Comparison of ENCODE assay signal across 26 cellular contexts in the genomic region with DNA sequence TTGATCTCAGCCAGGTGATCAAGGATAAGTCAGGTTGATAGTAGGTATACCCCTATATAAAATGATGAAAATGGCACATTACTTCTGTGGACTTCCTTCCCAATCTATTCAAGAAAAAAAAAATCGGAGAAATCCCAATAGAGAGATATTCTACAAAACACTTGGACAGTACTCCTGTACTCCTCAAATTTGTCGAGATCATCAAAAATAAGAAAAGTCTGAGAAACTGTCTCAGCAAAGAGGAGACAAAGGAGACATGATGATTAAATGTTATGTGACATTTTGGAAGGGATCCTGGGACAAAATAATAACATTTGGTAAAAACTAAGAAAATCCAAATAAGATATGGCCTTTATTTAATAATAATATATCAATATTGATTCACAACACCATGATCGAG.
DNase-seq lines count a peak whose midpoint lies in the region; ATAC-seq, FAIRE-seq and TF ChIP-seq lines count a peak whose summit lies in the region.
"Had no signal": no experiment of that assay in that cellular context is flagged by ENCODE, and none has a peak within 500 bp of the region (broad histone marks: within the 10 kb centered on the region; RNA-seq: fewer than 3 reads in every experiment).

No MANE protein-coding gene starts in this region.

- H3K79me2 ChIP-seq in HepG2 (ENCODE audit: insufficient read depth, low read length): no peaks in the 10 kb centered on the region
- no peaks in the 10 kb centered on the region for H3K79me2 ChIP-seq in Karpas-422 (ENCODE audit: low read length)
- H3K79me2 ChIP-seq in K562 (ENCODE audit: control insufficient read depth, insufficient read depth, low read length): no peaks in the 10 kb centered on the region

- H3K4me2 ChIP-seq in HepG2 (ENCODE audit: low read depth, low read length) (no peak overlapping the region), Karpas-422 (ENCODE audit: low read depth, low read length, poor library complexity, severe bottlenecking) (no peak overlapping the region), K562 (ENCODE audit: insufficient read depth, low read length) (no peak overlapping the region)
- H3K4me2 ChIP-seq: BLaER1 had no signal

- no peaks in the 10 kb centered on the region for H3K9me1 ChIP-seq in K562 (ENCODE audit: control insufficient read depth, insufficient read depth, low read length)

- no peak for DNase-seq in HepG2 (ENCODE audit: low spot score)
- no peak for DNase-seq in right lobe of liver
- DNase-seq in Karpas-422: peak; percentile 29
- DNase-seq in K562 (ENCODE audit: extremely low read depth in 1 of 4, low spot score in 3 of 4): no peak
- DNase-seq in NCI-H2029 treated with DMSO at 0.1 percent for 48 hours (lab: John Stamatoyannopoulos, UW): no peak
- no peak for DNase-seq in effector CD4-positive, alpha-beta T cell
- DNase-seq: ACHN; BE2C; C1 segment of cervical spinal cord; CD4-positive, alpha-beta memory T cell; CD4-positive, CD25-positive, alpha-beta regulatory T cell; CD8-positive, alpha-beta memory T cell; COR-L47; DMS 273 treated with DMSO at 0.1 percent for 48 hours; DMS153; DMS53; DMS79; DND-41; EL; GDM1 had no signal

- H3K9me2 ChIP-seq in Karpas-422 (replicated peaks; ENCODE audit: insufficient read depth, low read length): 0 out of 2 replicates have a peak, but pooled peaks cover 4% of the 10 kb centered on the region

- H3K9ac ChIP-seq in HepG2 (ENCODE audit: insufficient read depth, low read depth, low read length): no peak overlapping the region
- H3K9ac ChIP-seq in Karpas-422 (ENCODE audit: low read length): no peak overlapping the region
- H3K9ac ChIP-seq in K562 (ENCODE audit: insufficient read depth in 1 of 2, low read depth in 2 of 2, low read length in 2 of 2): no peak overlapping the region
- H3K9ac ChIP-seq: BLaER1 had no signal

- no TSS peak for BruUV-seq in HepG2 (replicated peaks; lab: Mats Ljungman, UMichigan)
- BruUV-seq in K562 (replicated peaks; lab: Mats Ljungman, UMichigan): no TSS peak

- intact Hi-C loops in HepG2 (cut with micrococcal nuclease; ENCODE audit: unreplicated experiment) (no loop called here), right lobe of liver (cut with DNase I) (no loop called here), K562 (cut with micrococcal nuclease) (no loop called here)

- H3K27me3 ChIP-seq in HepG2 (ENCODE audit: control insufficient read depth in 1 of 2, insufficient read depth in 2 of 2, low read length in 2 of 2) (no peaks in the 10 kb centered on the region), right lobe of liver (no peaks in the 10 kb centered on the region), Karpas-422 (ENCODE audit: low read length) (no peaks in the 10 kb centered on the region), K562 (ENCODE audit: control insufficient read depth in 2 of 2, insufficient read depth in 2 of 2, low read length in 2 of 2) (no peaks in the 10 kb centered on the region)
- H3K27me3 ChIP-seq: BE2C, BLaER1 had no signal

- WGBS in HepG2 (ENCODE audit: low lambda C conversion rate): 2% methylated on average over 3 of the region's 3 CpGs
- 68% methylated on average over 3 of the region's 3 CpGs for WGBS in right lobe of liver (ENCODE audit: insufficient coverage, low coverage, low lambda C conversion rate, missing lambda C conversion rate)
- WGBS in K562 (ENCODE audit: insufficient coverage, low coverage, missing lambda C conversion rate): 0% methylated on average over 3 of the region's 3 CpGs

- no peak overlapping the region for H2AFZ ChIP-seq in HepG2 (ENCODE audit: low read length)
- no peak overlapping the region for H2AFZ ChIP-seq in Karpas-422 (ENCODE audit: low read length)
- H2AFZ ChIP-seq in K562 (ENCODE audit: low read depth, low read length): no peak overlapping the region

- ATAC-seq in HepG2: no peak
- ATAC-seq in right lobe of liver: no peak
- no peak for ATAC-seq in K562
- ATAC-seq in HG03571 (IDR thresholded peaks at IDR 0.05; ENCODE audit: unreplicated experiment): no peak
- ATAC-seq: GM12878 had no signal

- H3K4me1 ChIP-seq in HepG2 (ENCODE audit: insufficient read depth, low read length) (no peaks in the 10 kb centered on the region), right lobe of liver (no peaks in the 10 kb centered on the region), Karpas-422 (ENCODE audit: low read length) (no peaks in the 10 kb centered on the region), K562 (replicated peaks in 1 of 2; ENCODE audit: control insufficient read depth in 2 of 2, insufficient read depth in 2 of 2, low read length in 2 of 2) (no peaks in the 10 kb centered on the region)
- H3K4me1 ChIP-seq: BE2C had no signal

- in situ Hi-C loops in HepG2 (cut with HindIII; ENCODE audit: extremely low pct_ligation_motif_present, low pct_unique_long_range_greater_than_20kb) (no loop called here), K562 (cut with MboI) (no loop called here)

- H4K20me1 ChIP-seq in HepG2 (ENCODE audit: insufficient read depth, low read length) (no peaks in the 10 kb centered on the region), Karpas-422 (ENCODE audit: insufficient read depth, low read depth, low read length) (no peaks in the 10 kb centered on the region), K562 (replicated peaks; ENCODE audit: control insufficient read depth, insufficient read depth, low read length) (no peaks in the 10 kb centered on the region)
- H4K20me1 ChIP-seq: BLaER1 had no signal

- TF ChIP-seq POLR2A in HepG2 (IDR thresholded peaks at IDR 0.05; ENCODE audit: insufficient read depth in 1 of 2, low read depth in 2 of 2, low read length in 2 of 2): no peak
- no peak for TF ChIP-seq POLR2A in right lobe of liver (IDR thresholded peaks at IDR 0.05)
- TF ChIP-seq POLR2A in K562 (conservative IDR thresholded peaks at IDR 0.05): no peak

- H3K9me3 ChIP-seq in HepG2 (ENCODE audit: low read length): no peaks in the 10 kb centered on the region
- no peaks in the 10 kb centered on the region for H3K9me3 ChIP-seq in right lobe of liver
- H3K9me3 ChIP-seq in Karpas-422 (ENCODE audit: low read length): no peaks in the 10 kb centered on the region
- H3K9me3 ChIP-seq in K562 (replicated peaks; ENCODE audit: control insufficient read depth, insufficient read depth, low read depth, low read length): no peaks in the 10 kb centered on the region
- H3K9me3 ChIP-seq: BE2C had no signal

- no peak overlapping the region for H3K4me3 ChIP-seq in HepG2 (replicated peaks in 1 of 3; ENCODE audit: insufficient read depth in 1 of 3, low read depth in 2 of 3, low read length in 3 of 3)
- H3K4me3 ChIP-seq in right lobe of liver: no peak overlapping the region
- H3K4me3 ChIP-seq in Karpas-422 (ENCODE audit: low read length): no peak overlapping the region
- H3K4me3 ChIP-seq in K562: no peak overlapping the region
- H3K4me3 ChIP-seq: BLaER1, GM12878 had no signal

- CTCF ChIA-PET in HepG2 (lab: Yijun Ruan, JAX; ENCODE audit: low intra/inter-chr PET ratio, low total read pairs): no interaction called here
- CTCF ChIA-PET in K562 (lab: Yijun Ruan, JAX; ENCODE audit: low intra/inter-chr PET ratio): no interaction called here

- TF ChIP-seq CTCF in HepG2 (CRISPR knock-in tag; IDR thresholded peaks at IDR 0.05) (no peak), right lobe of liver (IDR thresholded peaks at IDR 0.05) (no peak), K562 (IDR thresholded peaks at IDR 0.05 in 2 of 3, conservative IDR thresholded peaks at IDR 0.05 in 1 of 3; ENCODE audit: insufficient read depth in 2 of 3, low read depth in 1 of 3, low read length in 3 of 3) (no peak)

- no peak for TF ChIP-seq RAD21 in HepG2 (CRISPR knock-in tag; IDR thresholded peaks at IDR 0.05)
- TF ChIP-seq RAD21 in K562 (CRISPR knock-in tag; conservative IDR thresholded peaks at IDR 0.05 in 1 of 2, IDR thresholded peaks at IDR 0.05 in 1 of 2): no peak

- H3K36me3 ChIP-seq in HepG2 (replicated peaks in 1 of 2; ENCODE audit: control insufficient read depth in 1 of 2, insufficient read depth in 2 of 2, low read length in 2 of 2) (no peaks in the 10 kb centered on the region), right lobe of liver (no peaks in the 10 kb centered on the region), Karpas-422 (ENCODE audit: insufficient read depth, low read length) (no peaks in the 10 kb centered on the region), K562 (ENCODE audit: control insufficient read depth, insufficient read depth, low read length) (no peaks in the 10 kb centered on the region)
- H3K36me3 ChIP-seq: BE2C, BLaER1 had no signal

- POLR2A ChIA-PET in HepG2 (lab: Yijun Ruan, JAX): no interaction called here
- POLR2A ChIA-PET in K562 (lab: Yijun Ruan, JAX): no interaction called here

- H3K27ac ChIP-seq in HepG2 (ENCODE audit: extremely low read length, insufficient read depth, low read length) (no peak overlapping the region), right lobe of liver (no peak overlapping the region), Karpas-422 (ENCODE audit: low read length) (no peak overlapping the region), K562 (ENCODE audit: extremely low read depth, low read depth, low read length) (no peak overlapping the region)
- H3K27ac ChIP-seq: 22Rv1, BLaER1 had no signal

- FAIRE-seq in HepG2 (lab: Jason Lieb, UNC) (no peak), K562 (lab: Jason Lieb, UNC) (no peak)
- FAIRE-seq: GM12878, GM12892, GM19239 had no signal

- TF ChIP-seq EP300 in HepG2 (IDR thresholded peaks at IDR 0.05; ENCODE audit: low read depth in 2 of 2, low read length in 2 of 2) (no peak), HepG2 (CRISPR knock-in tag; IDR thresholded peaks at IDR 0.05; ENCODE audit: borderline replicate concordance) (no peak), K562 (IDR thresholded peaks at IDR 0.05; ENCODE audit: low read length) (no peak)

TF ChIP-seq in HepG2, 621 proteins besides CTCF, POLR2A, EP300 and RAD21 (continues in another document):
- TF ChIP-seq MAFK (conservative IDR thresholded peaks at IDR 0.05 in 1 of 2, IDR thresholded peaks at IDR 0.05 in 1 of 2; ENCODE audit: low read length in 2 of 2): peak; percentile 77 to 79
- peak; percentile 73 for TF ChIP-seq MAFF (IDR thresholded peaks at IDR 0.05; ENCODE audit: low read depth, low read length)

TF ChIP-seq in K562, 482 proteins besides CTCF, POLR2A, EP300 and RAD21 (continues in another document):
- TF ChIP-seq, protein P1, sequence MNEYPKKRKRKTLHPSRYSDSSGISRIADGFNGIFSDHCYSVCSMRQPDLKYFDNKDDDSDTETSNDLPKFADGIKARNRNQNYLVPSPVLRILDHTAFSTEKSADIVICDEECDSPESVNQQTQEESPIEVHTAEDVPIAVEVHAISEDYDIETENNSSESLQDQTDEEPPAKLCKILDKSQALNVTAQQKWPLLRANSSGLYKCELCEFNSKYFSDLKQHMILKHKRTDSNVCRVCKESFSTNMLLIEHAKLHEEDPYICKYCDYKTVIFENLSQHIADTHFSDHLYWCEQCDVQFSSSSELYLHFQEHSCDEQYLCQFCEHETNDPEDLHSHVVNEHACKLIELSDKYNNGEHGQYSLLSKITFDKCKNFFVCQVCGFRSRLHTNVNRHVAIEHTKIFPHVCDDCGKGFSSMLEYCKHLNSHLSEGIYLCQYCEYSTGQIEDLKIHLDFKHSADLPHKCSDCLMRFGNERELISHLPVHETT (CRISPR knock-in tag; conservative IDR thresholded peaks at IDR 0.05 in 1 of 2, IDR thresholded peaks at IDR 0.05 in 1 of 2): no peak

Comparison
In these comparisons a context has a peak if more than half of its experiments do, and no peak if none do; other contexts are left out.
1. Of the 241 proteins assayed by ChIP-seq in both HepG2 and K562: peak only in HepG2: MAFK; only in K562: none; in both: MAFF; in neither: 239.